12 cellular contexts compared by ENCODE assay signal in the genomic region with DNA sequence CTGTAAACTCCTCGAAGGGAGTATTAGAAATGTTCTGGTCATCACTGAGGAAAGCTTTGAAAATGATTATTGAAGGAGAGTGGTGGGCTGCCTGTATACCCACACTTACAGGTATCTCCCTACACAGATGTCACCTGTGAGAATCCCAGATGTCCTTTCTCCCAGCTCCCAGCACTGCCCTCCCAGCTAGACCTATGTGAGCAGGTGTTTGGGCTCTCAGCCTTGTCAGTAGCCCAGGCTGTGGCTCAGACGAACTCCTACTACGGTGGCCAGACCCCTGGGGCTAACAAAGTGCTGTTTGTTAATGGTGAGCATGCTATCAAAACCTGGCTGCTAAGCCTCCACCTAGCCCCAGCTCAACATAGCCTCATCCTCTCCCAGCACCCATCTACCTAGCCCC. TPM values are rescaled to one million over a fixed set of nuclear protein-coding genes. Genes with fewer than 3 reads are reported as not detected.
"Had no signal": no experiment of that assay in that cellular context is flagged by ENCODE, and none has a peak within 500 bp of the region (broad histone marks: within the 10 kb centered on the region; RNA-seq: fewer than 3 reads in every experiment).

No MANE protein-coding gene starts in this region.

- DNase-seq: GM23248, GOT3, H7, HFFc6, KBM-7 had no signal

- ATAC-seq: HCT116, HepG2 had no signal

- H3K9ac ChIP-seq: GM23248 had no signal

- H3K27ac Mint-ChIP-seq: HFFc6, IgD-negative memory B cell had no signal

- H3K36me3 ChIP-seq: HAP-1 had no signal

- H3K9me3 Mint-ChIP-seq: HFFc6 had no signal

- FAIRE-seq: HepG2 had no signal

- H3K4me3 Mint-ChIP-seq: HFFc6 had no signal

- H3K9me3 ChIP-seq: HAP-1 had no signal

- H3K4me3 ChIP-seq: GM23248, HAP-1 had no signal

- H2AFZ ChIP-seq: GM23248 had no signal

- H3K27ac ChIP-seq: GM23248, HL-60 had no signal

RNA-seq across cellular contexts. Expression of gene PRSS16, which starts 7.1 kb away (rescaled TPM):
- total RNA-seq: HepG2, HFFc6, HT1080 had no signal
- polyA plus RNA-seq: GM23248, HepG2 had no signal

RNA-seq across cellular contexts. Expression of gene POM121L2, which starts 57.5 kb away (rescaled TPM):
- total RNA-seq: GM23248, H4, HepG2, HFFc6, HT1080 had no signal
- polyA plus RNA-seq: GM23248, HepG2, IgD-negative memory B cell had no signal
